In the genomic region with DNA sequence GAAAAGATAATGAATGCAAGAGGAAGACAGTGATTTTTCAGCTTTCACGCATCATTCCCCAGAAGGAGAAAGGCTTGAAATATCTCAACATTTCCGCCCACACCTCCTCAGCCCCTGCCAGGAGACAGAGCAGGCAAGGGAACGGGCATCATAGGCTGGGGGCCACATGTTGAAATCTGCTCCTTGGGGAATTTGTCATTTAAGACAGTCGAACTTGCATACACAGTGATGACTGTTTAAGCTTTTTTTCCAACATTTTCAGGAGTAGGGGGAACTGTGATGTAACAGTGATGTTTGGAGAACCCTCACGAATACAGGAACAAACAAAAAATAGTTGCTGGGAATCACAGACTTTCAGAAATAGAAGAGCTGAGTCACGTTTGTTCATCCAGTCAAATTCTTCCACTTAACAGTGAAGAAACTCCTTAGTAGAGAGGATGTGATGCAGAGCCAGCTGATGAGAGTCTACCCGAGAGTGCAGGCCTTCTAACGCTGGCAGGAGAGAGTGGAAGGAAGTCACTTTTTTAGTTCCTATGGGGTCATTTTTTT, we compare ENCODE assay signal across 9 cellular contexts.
DNase-seq lines count a peak whose midpoint lies in the region; ATAC-seq and TF ChIP-seq lines count a peak whose summit lies in the region.
"Had no signal": no experiment of that assay in that cellular context is flagged by ENCODE, and none has a peak within 500 bp of the region (broad histone marks: within the 10 kb centered on the region; RNA-seq: fewer than 3 reads in every experiment).

No MANE protein-coding gene starts in this region.

- H3K4me3 ChIP-seq in BJ (ENCODE audit: low read depth, low read length), result peak overlapping the region; percentile 8; the same call in 1 of the 2 replicates

- H3K4me1 Mint-ChIP-seq in osteocyte (ENCODE audit: unreplicated experiment), result peaks cover 43% of the 10 kb centered on the region

- H3K27me3 Mint-ChIP-seq in osteocyte (ENCODE audit: unreplicated experiment), result no peaks in the 10 kb centered on the region
- H3K27me3 Mint-ChIP-seq: activated CD8-positive, alpha-beta T cell treated with anti-CD3 and anti-CD28 coated beads for 36 hours had no signal

- H3K36me3 ChIP-seq in BJ (ENCODE audit: control insufficient read depth, insufficient read depth, low read length), result no peaks in the 10 kb centered on the region

- ATAC-seq in GM18861 (IDR thresholded peaks at IDR 0.05; ENCODE audit: unreplicated experiment) (no peak), GM19463 (IDR thresholded peaks at IDR 0.05; ENCODE audit: unreplicated experiment) (no peak), GM18511 (IDR thresholded peaks at IDR 0.05; ENCODE audit: unreplicated experiment) (no peak)
- ATAC-seq: activated CD8-positive, alpha-beta T cell treated with anti-CD3 and anti-CD28 coated beads for 36 hours had no signal

- TF ChIP-seq CTCF in BJ (IDR thresholded peaks at IDR 0.05; ENCODE audit: insufficient read depth, low read depth, low read length) (no peak), osteocyte (IDR thresholded peaks at IDR 0.05) (no peak)

- no peaks in the 10 kb centered on the region for H3K9me3 Mint-ChIP-seq in osteocyte (ENCODE audit: unreplicated experiment)
- H3K9me3 Mint-ChIP-seq: activated CD8-positive, alpha-beta T cell treated with anti-CD3 and anti-CD28 coated beads for 36 hours had no signal

- CTCF ChIA-PET in BJ (lab: Yijun Ruan, JAX), result interaction anchor here (0.6 to 0.9 kb wide), 4 partner anchors 17 to 406 kb away, joined by 3 read pairs; no protein-coding TSS in a partner anchor

- H3K4me3 Mint-ChIP-seq in osteocyte (ENCODE audit: unreplicated experiment), result peak overlapping the region; percentile 33
- H3K4me3 Mint-ChIP-seq: activated CD8-positive, alpha-beta T cell treated with anti-CD3 and anti-CD28 coated beads for 36 hours had no signal

- peaks cover 19% of the 10 kb centered on the region for H3K36me3 Mint-ChIP-seq in osteocyte (ENCODE audit: unreplicated experiment)

- peak; percentile 92 for DNase-seq in BJ (ENCODE audit: low read depth)
- peak; percentile 87 for DNase-seq in RPMI7951 (ENCODE audit: low read depth)
- peak; percentile 96 for DNase-seq in fibroblast of gingiva (ENCODE audit: low read depth)
- DNase-seq in osteocyte (ENCODE audit: extremely low spot score, unreplicated experiment), result no peak
- no peak for DNase-seq in stimulated activated CD4-positive, alpha-beta T cell treated with anti-CD3 and anti-CD28 coated beads, Interleukin-4, amount 100 ng/mL, for 4 hours
- DNase-seq: activated CD8-positive, alpha-beta T cell treated with anti-CD3 and anti-CD28 coated beads for 36 hours had no signal

- no peaks in the 10 kb centered on the region for H3K27me3 ChIP-seq in BJ (ENCODE audit: control insufficient read depth, insufficient read depth, low read length)

- POLR2A ChIA-PET in BJ (lab: Charles Lee), result no interaction called here

- H3K27ac Mint-ChIP-seq in osteocyte (ENCODE audit: unreplicated experiment), result peak overlapping the region; percentile 95
- H3K27ac Mint-ChIP-seq: activated CD8-positive, alpha-beta T cell treated with anti-CD3 and anti-CD28 coated beads for 36 hours had no signal

Comparison
In these comparisons a context has a peak if more than half of its experiments do, and no peak if none do; other contexts are left out.
1. DNase-seq: peak in BJ (single experiment), RPMI7951 (single experiment) and fibroblast of gingiva (single experiment); none in osteocyte (single experiment) and stimulated activated CD4-positive, alpha-beta T cell treated with anti-CD3 and anti-CD28 coated beads, Interleukin-4, amount 100 ng/mL, for 4 hours (0 of 2).